In the genomic region with DNA sequence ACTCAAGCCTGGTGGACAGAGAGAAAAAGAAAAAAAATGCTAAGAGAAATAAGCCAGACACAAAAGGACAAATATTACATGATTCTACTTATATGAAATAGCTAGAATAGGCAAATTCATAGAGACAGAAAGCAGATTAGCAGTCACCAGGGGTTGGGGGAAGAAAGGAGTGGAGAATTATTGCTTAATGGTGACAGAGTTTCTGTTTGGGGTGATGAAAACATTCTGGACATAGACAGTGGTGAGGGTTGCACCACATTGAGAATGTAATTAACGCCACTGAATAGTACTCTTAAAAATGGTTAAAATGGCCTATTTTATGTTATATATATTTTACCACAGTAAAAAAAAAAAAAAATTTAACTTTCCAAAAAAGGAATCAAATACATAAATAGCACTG, we compare ENCODE assay signal across 1 cellular context.
TF ChIP-seq lines count a peak whose summit lies in the region.

No MANE protein-coding gene starts in this region.

TF ChIP-seq in SK-N-SH, 30 proteins besides CTCF, POLR2A, EP300 and RAD21 (continued from another document):
- TF ChIP-seq, protein P1, sequence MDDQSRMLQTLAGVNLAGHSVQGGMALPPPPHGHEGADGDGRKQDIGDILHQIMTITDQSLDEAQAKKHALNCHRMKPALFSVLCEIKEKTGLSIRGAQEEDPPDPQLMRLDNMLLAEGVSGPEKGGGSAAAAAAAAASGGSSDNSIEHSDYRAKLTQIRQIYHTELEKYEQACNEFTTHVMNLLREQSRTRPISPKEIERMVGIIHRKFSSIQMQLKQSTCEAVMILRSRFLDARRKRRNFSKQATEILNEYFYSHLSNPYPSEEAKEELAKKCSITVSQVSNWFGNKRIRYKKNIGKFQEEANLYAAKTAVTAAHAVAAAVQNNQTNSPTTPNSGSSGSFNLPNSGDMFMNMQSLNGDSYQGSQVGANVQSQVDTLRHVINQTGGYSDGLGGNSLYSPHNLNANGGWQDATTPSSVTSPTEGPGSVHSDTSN (IDR thresholded peaks at IDR 0.05): no peak
- TF ChIP-seq MEF2A (IDR thresholded peaks at IDR 0.05; ENCODE audit: borderline replicate concordance, low read depth) (no peak), JUND (IDR thresholded peaks at IDR 0.05) (no peak), NRF1 (IDR thresholded peaks at IDR 0.05; ENCODE audit: low read depth, low read length) (no peak), GATA2 (CRISPR knock-in tag; IDR thresholded peaks at IDR 0.05) (no peak), FOSL2 (IDR thresholded peaks at IDR 0.05; ENCODE audit: borderline replicate concordance, low read depth) (no peak), MXI1 (IDR thresholded peaks at IDR 0.05; ENCODE audit: low read depth, low read length) (no peak), SIN3A (IDR thresholded peaks at IDR 0.05; ENCODE audit: borderline replicate concordance, low read depth, low read length) (no peak), TEAD4 (IDR thresholded peaks at IDR 0.05; ENCODE audit: borderline replicate concordance, insufficient read depth) (no peak), TAF1 (IDR thresholded peaks at IDR 0.05; ENCODE audit: borderline replicate concordance, low read depth, low read length) (no peak)
- TF ChIP-seq, protein P2, sequence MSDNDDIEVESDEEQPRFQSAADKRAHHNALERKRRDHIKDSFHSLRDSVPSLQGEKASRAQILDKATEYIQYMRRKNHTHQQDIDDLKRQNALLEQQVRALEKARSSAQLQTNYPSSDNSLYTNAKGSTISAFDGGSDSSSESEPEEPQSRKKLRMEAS (IDR thresholded peaks at IDR 0.05; ENCODE audit: low read depth): no peak
- TF ChIP-seq, protein P3, sequence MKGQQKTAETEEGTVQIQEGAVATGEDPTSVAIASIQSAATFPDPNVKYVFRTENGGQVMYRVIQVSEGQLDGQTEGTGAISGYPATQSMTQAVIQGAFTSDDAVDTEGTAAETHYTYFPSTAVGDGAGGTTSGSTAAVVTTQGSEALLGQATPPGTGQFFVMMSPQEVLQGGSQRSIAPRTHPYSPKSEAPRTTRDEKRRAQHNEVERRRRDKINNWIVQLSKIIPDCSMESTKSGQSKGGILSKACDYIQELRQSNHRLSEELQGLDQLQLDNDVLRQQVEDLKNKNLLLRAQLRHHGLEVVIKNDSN (IDR thresholded peaks at IDR 0.05; ENCODE audit: borderline replicate concordance, low read depth): no peak
